Comparison of ENCODE assay signal across 8 cellular contexts in genomic region chr1:228276361-228276831, GRCh38.
A peak's percentile ranks its signal among the peaks of the same experiment; 100 is the strongest.
DNase-seq lines count a peak whose midpoint lies in the region; ATAC-seq lines count a peak whose summit lies in the region.

No MANE protein-coding gene starts in this region.

- ATAC-seq in HG03342 (IDR thresholded peaks at IDR 0.05; ENCODE audit: unreplicated experiment) = peak; percentile 25
- no peak for ATAC-seq in natural killer cell treated with Interleukin-12 subunit alpha and Interleukin-12 subunit beta and Interleukin-15 and Interleukin-18, amount 100 ng/mL, for 72 hours
- no peak for ATAC-seq in HG03378 (IDR thresholded peaks at IDR 0.05; ENCODE audit: unreplicated experiment)

- peaks cover 11% of the 10 kb centered on the region for H3K4me1 Mint-ChIP-seq in dendritic cell treated with granulocyte-macrophage colony-stimulating factor and Interleukin-4, amounts not matched to agents 40 ng/mL and 50 ng/mL, for 4 days (ENCODE audit: low read depth)
- H3K4me1 Mint-ChIP-seq in natural killer cell treated with Interleukin-12 subunit alpha and Interleukin-12 subunit beta and Interleukin-15 and Interleukin-18, amount 100 ng/mL, for 72 hours (ENCODE audit: low read depth in 2 of 2) = peaks cover 4 to 10% of the 10 kb centered on the region in 2 donors

- H3K36me3 Mint-ChIP-seq in dendritic cell treated with granulocyte-macrophage colony-stimulating factor and Interleukin-4, amounts not matched to agents 40 ng/mL and 50 ng/mL, for 4 days (ENCODE audit: low read depth) = no peaks in the 10 kb centered on the region
- no peaks in the 10 kb centered on the region for H3K36me3 Mint-ChIP-seq in natural killer cell treated with Interleukin-12 subunit alpha and Interleukin-12 subunit beta and Interleukin-15 and Interleukin-18, amount 100 ng/mL, for 72 hours

- H3K27ac Mint-ChIP-seq in dendritic cell treated with granulocyte-macrophage colony-stimulating factor and Interleukin-4, amounts not matched to agents 40 ng/mL and 50 ng/mL, for 4 days = no peak overlapping the region
- H3K27ac Mint-ChIP-seq in natural killer cell treated with Interleukin-12 subunit alpha and Interleukin-12 subunit beta and Interleukin-15 and Interleukin-18, amount 100 ng/mL, for 72 hours = no peak overlapping the region

- H3K9me3 Mint-ChIP-seq in dendritic cell treated with granulocyte-macrophage colony-stimulating factor and Interleukin-4, amounts not matched to agents 40 ng/mL and 50 ng/mL, for 4 days = no peaks in the 10 kb centered on the region
- no peaks in the 10 kb centered on the region for H3K9me3 Mint-ChIP-seq in natural killer cell treated with Interleukin-12 subunit alpha and Interleukin-12 subunit beta and Interleukin-15 and Interleukin-18, amount 100 ng/mL, for 72 hours

- intact Hi-C loops in dendritic cell treated with granulocyte-macrophage colony-stimulating factor and Interleukin-4, amounts not matched to agents 40 ng/mL and 50 ng/mL, for 4 days (cut with micrococcal nuclease) = no loop called here

- H3K4me3 Mint-ChIP-seq in dendritic cell treated with granulocyte-macrophage colony-stimulating factor and Interleukin-4, amounts not matched to agents 40 ng/mL and 50 ng/mL, for 4 days = peak overlapping the region; percentile 79
- H3K4me3 Mint-ChIP-seq in natural killer cell treated with Interleukin-12 subunit alpha and Interleukin-12 subunit beta and Interleukin-15 and Interleukin-18, amount 100 ng/mL, for 72 hours = peak overlapping the region; percentile 79

- peaks cover 13% of the 10 kb centered on the region for H3K27me3 Mint-ChIP-seq in dendritic cell treated with granulocyte-macrophage colony-stimulating factor and Interleukin-4, amounts not matched to agents 40 ng/mL and 50 ng/mL, for 4 days
- H3K27me3 Mint-ChIP-seq in natural killer cell treated with Interleukin-12 subunit alpha and Interleukin-12 subunit beta and Interleukin-15 and Interleukin-18, amount 100 ng/mL, for 72 hours = no peaks in the 10 kb centered on the region

- DNase-seq in AG08396 (ENCODE audit: low spot score) = peak; percentile 36
- DNase-seq in natural killer cell treated with Interleukin-12 subunit alpha and Interleukin-12 subunit beta and Interleukin-15 and Interleukin-18, amount 100 ng/mL, for 72 hours (ENCODE audit: low spot score) = peak; percentile 53
- no peak for DNase-seq in GDM1 (lab: John Stamatoyannopoulos, UW)
- DNase-seq in middle frontal gyrus (ENCODE audit: extremely low spot score, low spot score) = no peak
- DNase-seq in NCI-H1092 (lab: John Stamatoyannopoulos, UW) = no peak

Comparison
In these comparisons a context has a peak if more than half of its experiments do, and no peak if none do; other contexts are left out.
1. DNase-seq: peak in AG08396 (single experiment) and natural killer cell treated with Interleukin-12 subunit alpha and Interleukin-12 subunit beta and Interleukin-15 and Interleukin-18, amount 100 ng/mL, for 72 hours (single experiment); none in GDM1 (single experiment), middle frontal gyrus (single experiment) and NCI-H1092 (single experiment).